ENCODE assay signal across 8 cellular contexts in genomic region chr16:8868272-8869211, GRCh38. TPM values are rescaled to one million over a fixed set of nuclear protein-coding genes. Genes with fewer than 3 reads are reported as not detected.
A peak's percentile ranks its signal among the peaks of the same experiment; 100 is the strongest.
DNase-seq lines count a peak whose midpoint lies in the region; ATAC-seq and TF ChIP-seq lines count a peak whose summit lies in the region.

TSS of gene CARHSP1 (minus strand) at chr16:8869006. CDS start at chr16:8859328, 9,678 bp downstream.

- H3K27me3 ChIP-seq in DOHH2 (ENCODE audit: control insufficient read depth, low read length) (no peaks in the 10 kb centered on the region), GM23338 (ENCODE audit: insufficient read depth) (no peaks in the 10 kb centered on the region)

- peaks cover 16% of the 10 kb centered on the region; the same call in 1 of the 2 replicates for H4K20me1 ChIP-seq in DOHH2 (ENCODE audit: control insufficient read depth, insufficient read depth, low read depth, low read length)
- H4K20me1 ChIP-seq in GM23338 (replicated peaks; ENCODE audit: insufficient read depth), result peaks cover 32% of the 10 kb centered on the region

- peak within 1 kb of the TSS; percentile 91 for H2AFZ ChIP-seq in GM23338

- DNase-seq in GM23338 (ENCODE audit: low spot score), result peak; percentile 94
- DNase-seq in LHCN-M2 (ENCODE audit: low read depth), result peak; percentile 92
- DNase-seq in RPMI7951 (ENCODE audit: low read depth), result peak; percentile 90
- peak; percentile 84 for DNase-seq in fibroblast of mammary gland (ENCODE audit: low read depth)
- DNase-seq in natural killer cell treated with Interleukin-12 subunit alpha and Interleukin-12 subunit beta and Interleukin-15 and Interleukin-18, amount 100 ng/mL, for 72 hours (ENCODE audit: low spot score), result peak; percentile 85

- H3F3A ChIP-seq in DOHH2 (ENCODE audit: control insufficient read depth, insufficient read depth), result peaks cover 12% of the 10 kb centered on the region
- H3F3A ChIP-seq in GM23338 (replicated peaks; ENCODE audit: low read depth), result peaks cover 32% of the 10 kb centered on the region

- peaks cover 37% of the 10 kb centered on the region for H3K27me3 Mint-ChIP-seq in GM23338 (ENCODE audit: insufficient read depth, low read depth, poor library complexity)
- no peaks in the 10 kb centered on the region for H3K27me3 Mint-ChIP-seq in activated T-helper 17 cell treated with anti-CD3 and anti-CD28 coated beads, Interleukin-2, amount 50 U/mL, for 72 hours
- H3K27me3 Mint-ChIP-seq in natural killer cell treated with Interleukin-12 subunit alpha and Interleukin-12 subunit beta and Interleukin-15 and Interleukin-18, amount 100 ng/mL, for 72 hours, result no peaks in the 10 kb centered on the region
- no peaks in the 10 kb centered on the region for H3K27me3 Mint-ChIP-seq in stimulated activated naive CD8-positive, alpha-beta T cell treated with anti-CD3 and anti-CD28 coated beads, Interleukin-15, Interleukin-2, amounts not matched to agents 100 ng/mL and 50 ng/mL, for 24 hours

- H3K4me3 ChIP-seq in DOHH2 (ENCODE audit: low read length) (peak within 1 kb of the TSS; percentile 95), GM23338 (peak within 1 kb of the TSS; percentile 100), fibroblast of mammary gland (ENCODE audit: control insufficient read depth, low read depth, low read length) (peak within 1 kb of the TSS; percentile 72)

- no peaks in the 10 kb centered on the region for H3K9me3 ChIP-seq in DOHH2 (ENCODE audit: control insufficient read depth, insufficient read depth, low read length)

- H3K36me3 ChIP-seq in DOHH2 (ENCODE audit: control insufficient read depth, low read length), result peaks cover 30% of the 10 kb centered on the region
- H3K36me3 ChIP-seq in GM23338 (ENCODE audit: insufficient read depth), result no peaks in the 10 kb centered on the region

- H3K4me3 Mint-ChIP-seq in GM23338, result peak within 1 kb of the TSS; percentile 89
- peak within 1 kb of the TSS; percentile 95 for H3K4me3 Mint-ChIP-seq in activated T-helper 17 cell treated with anti-CD3 and anti-CD28 coated beads, Interleukin-2, amount 50 U/mL, for 72 hours
- H3K4me3 Mint-ChIP-seq in natural killer cell treated with Interleukin-12 subunit alpha and Interleukin-12 subunit beta and Interleukin-15 and Interleukin-18, amount 100 ng/mL, for 72 hours, result peak within 1 kb of the TSS; percentile 95
- peak within 1 kb of the TSS; percentile 99 for H3K4me3 Mint-ChIP-seq in stimulated activated naive CD8-positive, alpha-beta T cell treated with anti-CD3 and anti-CD28 coated beads, Interleukin-15, Interleukin-2, amounts not matched to agents 100 ng/mL and 50 ng/mL, for 24 hours

- peaks cover 66% of the 10 kb centered on the region for H3K4me1 ChIP-seq in DOHH2 (ENCODE audit: control insufficient read depth, low read length)
- H3K4me1 ChIP-seq in GM23338 (ENCODE audit: insufficient read depth), result peaks cover 34% of the 10 kb centered on the region

- H3K9me2 ChIP-seq in DOHH2 (replicated peaks; ENCODE audit: control insufficient read depth, low read length), result no peaks in the 10 kb centered on the region
- no peaks in the 10 kb centered on the region for H3K9me2 ChIP-seq in GM23338 (ENCODE audit: insufficient read depth)

- H3K9me3 Mint-ChIP-seq in GM23338, result no peaks in the 10 kb centered on the region; the same call in 2 of the 3 replicates
- no peaks in the 10 kb centered on the region for H3K9me3 Mint-ChIP-seq in activated T-helper 17 cell treated with anti-CD3 and anti-CD28 coated beads, Interleukin-2, amount 50 U/mL, for 72 hours
- no peaks in the 10 kb centered on the region for H3K9me3 Mint-ChIP-seq in natural killer cell treated with Interleukin-12 subunit alpha and Interleukin-12 subunit beta and Interleukin-15 and Interleukin-18, amount 100 ng/mL, for 72 hours
- H3K9me3 Mint-ChIP-seq in stimulated activated naive CD8-positive, alpha-beta T cell treated with anti-CD3 and anti-CD28 coated beads, Interleukin-15, Interleukin-2, amounts not matched to agents 100 ng/mL and 50 ng/mL, for 24 hours, result no peaks in the 10 kb centered on the region

- peak; percentile 50 for ATAC-seq in GM23338
- ATAC-seq in activated T-helper 17 cell treated with anti-CD3 and anti-CD28 coated beads, Interleukin-2, amount 50 U/mL, for 72 hours (replicated peaks), result peak; percentile 82
- ATAC-seq in natural killer cell treated with Interleukin-12 subunit alpha and Interleukin-12 subunit beta and Interleukin-15 and Interleukin-18, amount 100 ng/mL, for 72 hours, result peak; percentile 88 to 91

- H3K4me2 ChIP-seq in DOHH2 (ENCODE audit: low read length), result peak within 1 kb of the TSS; percentile 93
- H3K4me2 ChIP-seq in GM23338, result peak within 1 kb of the TSS; percentile 100

- peak within 1 kb of the TSS; percentile 90 for H3K27ac ChIP-seq in DOHH2 (ENCODE audit: low read depth, low read length)
- peak within 1 kb of the TSS; percentile 96 for H3K27ac ChIP-seq in GM23338 (ENCODE audit: low read depth)

- TF ChIP-seq CTCF in DOHH2 (IDR thresholded peaks at IDR 0.05; ENCODE audit: low read depth, low read length, poor library complexity, severe bottlenecking), result no peak
- no peak for TF ChIP-seq CTCF in GM23338 (conservative IDR thresholded peaks at IDR 0.05; ENCODE audit: low read depth in 2 of 2)
- TF ChIP-seq CTCF in fibroblast of mammary gland (conservative IDR thresholded peaks at IDR 0.05; ENCODE audit: control insufficient read depth, insufficient read depth, low read depth, low read length), result no peak

- H3K4me1 Mint-ChIP-seq in GM23338, result peaks cover 40% of the 10 kb centered on the region
- H3K4me1 Mint-ChIP-seq in activated T-helper 17 cell treated with anti-CD3 and anti-CD28 coated beads, Interleukin-2, amount 50 U/mL, for 72 hours, result peaks cover 30% of the 10 kb centered on the region
- H3K4me1 Mint-ChIP-seq in natural killer cell treated with Interleukin-12 subunit alpha and Interleukin-12 subunit beta and Interleukin-15 and Interleukin-18, amount 100 ng/mL, for 72 hours (ENCODE audit: low read depth in 2 of 2), result peaks cover 43 to 48% of the 10 kb centered on the region in 2 donors
- H3K4me1 Mint-ChIP-seq in stimulated activated naive CD8-positive, alpha-beta T cell treated with anti-CD3 and anti-CD28 coated beads, Interleukin-15, Interleukin-2, amounts not matched to agents 100 ng/mL and 50 ng/mL, for 24 hours (ENCODE audit: low read depth), result peaks cover 54% of the 10 kb centered on the region

- peak within 1 kb of the TSS; percentile 80 for H3K27ac Mint-ChIP-seq in GM23338
- peak within 1 kb of the TSS; percentile 94 for H3K27ac Mint-ChIP-seq in activated T-helper 17 cell treated with anti-CD3 and anti-CD28 coated beads, Interleukin-2, amount 50 U/mL, for 72 hours
- H3K27ac Mint-ChIP-seq in natural killer cell treated with Interleukin-12 subunit alpha and Interleukin-12 subunit beta and Interleukin-15 and Interleukin-18, amount 100 ng/mL, for 72 hours, result peak within 1 kb of the TSS; percentile 82 to 93
- peak within 1 kb of the TSS; percentile 95 for H3K27ac Mint-ChIP-seq in stimulated activated naive CD8-positive, alpha-beta T cell treated with anti-CD3 and anti-CD28 coated beads, Interleukin-15, Interleukin-2, amounts not matched to agents 100 ng/mL and 50 ng/mL, for 24 hours

- H3K79me2 ChIP-seq in DOHH2 (ENCODE audit: control insufficient read depth, low read length), result peaks cover 47% of the 10 kb centered on the region
- peaks cover 50% of the 10 kb centered on the region for H3K79me2 ChIP-seq in GM23338 (replicated peaks; ENCODE audit: insufficient read depth)

- H3K36me3 Mint-ChIP-seq in GM23338 (ENCODE audit: low read depth), result peaks cover 23% of the 10 kb centered on the region
- peaks cover 26% of the 10 kb centered on the region for H3K36me3 Mint-ChIP-seq in activated T-helper 17 cell treated with anti-CD3 and anti-CD28 coated beads, Interleukin-2, amount 50 U/mL, for 72 hours (ENCODE audit: low read depth)
- no peaks in the 10 kb centered on the region for H3K36me3 Mint-ChIP-seq in natural killer cell treated with Interleukin-12 subunit alpha and Interleukin-12 subunit beta and Interleukin-15 and Interleukin-18, amount 100 ng/mL, for 72 hours
- H3K36me3 Mint-ChIP-seq in stimulated activated naive CD8-positive, alpha-beta T cell treated with anti-CD3 and anti-CD28 coated beads, Interleukin-15, Interleukin-2, amounts not matched to agents 100 ng/mL and 50 ng/mL, for 24 hours (ENCODE audit: low read depth), result peaks cover 7% of the 10 kb centered on the region

TF ChIP-seq in GM23338, 12 proteins besides CTCF, POLR2A, EP300 and RAD21 (continues in another document):
- TF ChIP-seq POLR2AphosphoS5 (IDR thresholded peaks at IDR 0.05; ENCODE audit: low read depth), result peak; percentile 93

RNA-seq across cellular contexts. Expression of gene CARHSP1, which starts in this region (rescaled TPM):
- total RNA-seq in GM23338 (2014; rRNA removed; shearing (Covaris generic)), result 286 and 301 TPM in 2 replicates
- 324 and 339 TPM in 2 replicates for polyA plus RNA-seq in GM23338 (2016; fragmentation: Nextera tagmentation; extraction: Ambion mirVana)
- total RNA-seq in LHCN-M2 (2014; rRNA removed), result 220 and 222 TPM in 2 replicates
- polyA plus RNA-seq in LHCN-M2 (2012), result 202 TPM
- total RNA-seq in RPMI7951 (2014; rRNA removed; shearing (Covaris generic)), result 156 and 166 TPM in 2 replicates
- total RNA-seq in activated T-helper 17 cell treated with anti-CD3 and anti-CD28 coated beads, Interleukin-2, amount 50 U/mL, for 72 hours, result 100 to 1,000 TPM in 1 of 2 donors, 10 to 100 TPM in 1; 98.6 to 115 TPM
- total RNA-seq in natural killer cell treated with Interleukin-12 subunit alpha and Interleukin-12 subunit beta and Interleukin-15 and Interleukin-18, amount 100 ng/mL, for 72 hours, result 10 to 100 TPM; 66.5 to 70.7 TPM

Comparison
In these comparisons a context has a peak if more than half of its experiments do, and no peak if none do; other contexts are left out.
1. Peak in every context shown above with its lines: DNase-seq, ATAC-seq, H3K4me3 ChIP-seq and H3K27ac ChIP-seq.